Comparison of ENCODE assay signal across 18 cellular contexts in genomic region chr12:123073962-123074801, GRCh38.
DNase-seq lines count a peak whose midpoint lies in the region; ATAC-seq and TF ChIP-seq lines count a peak whose summit lies in the region.
"Had no signal": no experiment of that assay in that cellular context is flagged by ENCODE, and none has a peak within 500 bp of the region (broad histone marks: within the 10 kb centered on the region; RNA-seq: fewer than 3 reads in every experiment).

No MANE protein-coding gene starts in this region.

- H2BK12ac ChIP-seq in H9 (ENCODE audit: insufficient read length, low read depth, low read length), result no peak overlapping the region

- peaks cover 50 to 52% of the 10 kb centered on the region in 2 donors for H3K4me1 Mint-ChIP-seq in effector memory CD8-positive, alpha-beta T cell (ENCODE audit: low read depth in 2 of 2)
- peaks cover 13 to 20% of the 10 kb centered on the region in 2 experiments for H3K4me1 Mint-ChIP-seq in H9

- H3K9me3 ChIP-seq in right cardiac atrium (ENCODE audit: control insufficient read depth, low read length) (no peaks in the 10 kb centered on the region), OCI-LY1 (ENCODE audit: low read length) (no peaks in the 10 kb centered on the region), thymus (ENCODE audit: control insufficient read depth) (no peaks in the 10 kb centered on the region), H9 (ENCODE audit: control insufficient read depth, low read depth, low read length) (no peaks in the 10 kb centered on the region)
- H3K9me3 ChIP-seq: lower lobe of right lung had no signal

- no peaks in the 10 kb centered on the region for H3K27me3 Mint-ChIP-seq in effector memory CD8-positive, alpha-beta T cell
- H3K27me3 Mint-ChIP-seq in H9 (ENCODE audit: low read depth), result peaks cover 37% of the 10 kb centered on the region

- H3K9ac ChIP-seq in OCI-LY1 (ENCODE audit: low read length) (peak overlapping the region; percentile 70), H9 (ENCODE audit: extremely low read depth, insufficient read length, low read length) (no peak overlapping the region)

- H3K4me1 ChIP-seq in right cardiac atrium (ENCODE audit: control insufficient read depth, insufficient read depth, low read length) (peaks cover 51% of the 10 kb centered on the region), OCI-LY1 (ENCODE audit: insufficient read depth, low read length, severe bottlenecking) (peaks cover 99% of the 10 kb centered on the region), thymus (ENCODE audit: control insufficient read depth, insufficient read depth, low read length) (peaks cover 57% of the 10 kb centered on the region), H9 (ENCODE audit: insufficient read depth, low read length) (no peaks in the 10 kb centered on the region)

- H3K27me3 ChIP-seq in right cardiac atrium (ENCODE audit: control insufficient read depth, insufficient read depth) (no peaks in the 10 kb centered on the region), OCI-LY1 (ENCODE audit: insufficient read depth, low read length) (no peaks in the 10 kb centered on the region), thymus (ENCODE audit: control insufficient read depth, insufficient read depth) (no peaks in the 10 kb centered on the region), H9 (ENCODE audit: insufficient read depth, low read length) (no peaks in the 10 kb centered on the region), H7 (ENCODE audit: control insufficient read depth, insufficient read depth, low read length) (no peaks in the 10 kb centered on the region)

- DNase-seq in right cardiac atrium, result peak in 1 of 3 donors; percentile 28
- no peak for DNase-seq in left cardiac atrium
- DNase-seq in effector memory CD8-positive, alpha-beta T cell, result no peak
- DNase-seq in islet precursor cell, result no peak
- no peak for DNase-seq in H9
- no peak for DNase-seq in H7
- DNase-seq: activated CD4-positive, CD25-positive, alpha-beta regulatory T cell treated with anti-CD3 and anti-CD28 coated beads, Interleukin-2, amount 50 U/mL, for 72 hours; cerebellar nuclear complex; effector CD8-positive, alpha-beta T cell; lower lobe of right lung; NCI-H1105; OCI-M1; small intestine; stimulated activated CD4-positive, alpha-beta T cell treated with anti-CD3 and anti-CD28 coated beads, Interleukin-4, amount 100 ng/mL, for 1 hour; T1000 had no signal

- 0 out of 2 replicates have a peak, but pooled peaks cover 6% of the 10 kb centered on the region for H3F3A ChIP-seq in OCI-LY1 (ENCODE audit: insufficient read depth, low read length)

- peaks cover 12% of the 10 kb centered on the region; the same call in 1 of the 2 replicates for H3K36me3 ChIP-seq in OCI-LY1 (ENCODE audit: insufficient read depth, low read length)
- peaks cover 57% of the 10 kb centered on the region for H3K36me3 ChIP-seq in thymus (ENCODE audit: control insufficient read depth, insufficient read depth)
- no peaks in the 10 kb centered on the region for H3K36me3 ChIP-seq in H7 (replicated peaks; ENCODE audit: control insufficient read depth, insufficient read depth, low read length)
- H3K36me3 ChIP-seq: lower lobe of right lung had no signal

- TF ChIP-seq CTCF in OCI-LY1 (IDR thresholded peaks at IDR 0.05; ENCODE audit: low read length) (no peak), H9 (conservative IDR thresholded peaks at IDR 0.05) (no peak)

- H3T11ph ChIP-seq in H9 (ENCODE audit: low read length), result no peak overlapping the region

- H3K79me1 ChIP-seq in H9 (ENCODE audit: insufficient read depth, low read depth, low read length, poor library complexity, severe bottlenecking), result no peaks in the 10 kb centered on the region

- no peaks in the 10 kb centered on the region for H3K9me3 Mint-ChIP-seq in effector memory CD8-positive, alpha-beta T cell
- no peaks in the 10 kb centered on the region for H3K9me3 Mint-ChIP-seq in H9

- H3K18ac ChIP-seq in H9 (ENCODE audit: insufficient read length, low read depth, low read length), result no peak overlapping the region

- H3K14ac ChIP-seq in H9 (ENCODE audit: insufficient read depth, low read length), result no peak overlapping the region

- H2AK5ac ChIP-seq in H9 (ENCODE audit: insufficient read length, low read length), result no peak overlapping the region

- no peak overlapping the region for H2BK5ac ChIP-seq in H9 (ENCODE audit: insufficient read length, low read length)

- H3K4me3 Mint-ChIP-seq in effector memory CD8-positive, alpha-beta T cell, result peak overlapping the region; percentile 85 to 92
- H3K4me3 Mint-ChIP-seq in H9, result no peak overlapping the region

- no peaks in the 10 kb centered on the region for H3K23me2 ChIP-seq in H9 (ENCODE audit: insufficient read length, low read depth, low read length, poor library complexity, severe bottlenecking)

- ATAC-seq in right cardiac atrium (no peak), left cardiac atrium (no peak)
- no peak for ATAC-seq in effector memory CD8-positive, alpha-beta T cell (replicated peaks)
- ATAC-seq: lower lobe of right lung had no signal

- peaks cover 6% of the 10 kb centered on the region for H3K36me3 Mint-ChIP-seq in effector memory CD8-positive, alpha-beta T cell (ENCODE audit: insufficient read depth)
- no peaks in the 10 kb centered on the region for H3K36me3 Mint-ChIP-seq in H9 (ENCODE audit: insufficient read depth in 1 of 3, low read depth in 3 of 3)

- no peak overlapping the region for H4K5ac ChIP-seq in H9 (ENCODE audit: insufficient read length, low read depth, low read length)

- intact Hi-C loops in right cardiac atrium (cut with DNase I), result no loop called here
- intact Hi-C loops in left cardiac atrium (cut with DNase I), result no loop called here

- H3K27ac Mint-ChIP-seq in effector memory CD8-positive, alpha-beta T cell, result peak overlapping the region in 1 of 2 donors; percentile 96
- H3K27ac Mint-ChIP-seq in H9, result no peak overlapping the region; a peak in 1 of 7 replicates
- H3K27ac Mint-ChIP-seq: progenitor cell of endocrine pancreas had no signal

- peaks cover 52% of the 10 kb centered on the region for H3K79me2 ChIP-seq in OCI-LY1 (ENCODE audit: insufficient read depth, low read length)
- H3K79me2 ChIP-seq in H9 (ENCODE audit: insufficient read depth, low read length), result no peaks in the 10 kb centered on the region

- H4K91ac ChIP-seq in H9 (ENCODE audit: insufficient read length, low read depth, low read length), result no peak overlapping the region

- no peak overlapping the region for H3K56ac ChIP-seq in H9 (ENCODE audit: insufficient read length, low read depth, low read length)

- no peaks in the 10 kb centered on the region for H4K20me1 ChIP-seq in OCI-LY1 (ENCODE audit: insufficient read depth, low read length)
- H4K20me1 ChIP-seq in H9 (ENCODE audit: control insufficient read depth, insufficient read depth, insufficient read length), result peaks cover 3% of the 10 kb centered on the region

- H3K4me2 ChIP-seq in OCI-LY1 (ENCODE audit: low read length) (peak overlapping the region; percentile 74), H9 (ENCODE audit: insufficient read depth, insufficient read length, low read length) (no peak overlapping the region)

- 70% methylated on average over 8 of the region's 8 CpGs for WGBS in right cardiac atrium
- 69% methylated on average over 8 of the region's 8 CpGs for WGBS in thymus
- no CpG with 5 or more reads among the region's 8 CpGs for WGBS in H9 (ENCODE audit: extremely low coverage, insufficient read length, low lambda C conversion rate)

- no peak overlapping the region for H3K4ac ChIP-seq in H9 (ENCODE audit: low read depth, low read length)

- no peak overlapping the region for H2BK120ac ChIP-seq in H9 (ENCODE audit: low read depth, low read length, poor library complexity, severe bottlenecking)

- H2BK15ac ChIP-seq in H9 (ENCODE audit: low read depth, low read length), result no peak overlapping the region

- H3K27ac ChIP-seq in right cardiac atrium (ENCODE audit: low read length) (peak overlapping the region; percentile 16), OCI-LY1 (ENCODE audit: low read depth, low read length, poor library complexity, severe bottlenecking) (peak overlapping the region; percentile 93), thymus (ENCODE audit: low read depth) (peak overlapping the region; percentile 97), H9 (ENCODE audit: insufficient read length, low read depth, low read length) (no peak overlapping the region)
- H3K27ac ChIP-seq: lower lobe of right lung had no signal

- no peak overlapping the region for H2BK20ac ChIP-seq in H9 (ENCODE audit: low read depth, low read length, poor library complexity, severe bottlenecking)

- H2AFZ ChIP-seq in OCI-LY1 (ENCODE audit: low read length) (no peak overlapping the region), H9 (ENCODE audit: low read length) (no peak overlapping the region)

- no peak overlapping the region for H4K8ac ChIP-seq in H9 (replicated peaks; ENCODE audit: insufficient read length, low read depth, low read length)

- H3K4me3 ChIP-seq in right cardiac atrium (ENCODE audit: low read length), result no peak overlapping the region
- peak overlapping the region; percentile 59 for H3K4me3 ChIP-seq in OCI-LY1 (ENCODE audit: low read depth, low read length, poor library complexity, severe bottlenecking)
- peak overlapping the region; percentile 64 for H3K4me3 ChIP-seq in thymus (ENCODE audit: low read length)
- H3K4me3 ChIP-seq in H7 (ENCODE audit: insufficient read depth, low read depth, low read length), result no peak overlapping the region
- H3K4me3 ChIP-seq: lower lobe of right lung had no signal

- H3K9me2 ChIP-seq in OCI-LY1 (ENCODE audit: low read depth, low read length), result no peaks in the 10 kb centered on the region

- H3K23ac ChIP-seq in H9 (ENCODE audit: insufficient read length, low read depth, low read length), result no peak overlapping the region

Comparison
In these comparisons a context has a peak if more than half of its experiments do, and no peak if none do; other contexts are left out.
1. H3K4me3 ChIP-seq: peak in OCI-LY1 (single experiment) and thymus (single experiment); none in right cardiac atrium (single experiment) and H7 (single experiment).
2. H3K4me3 Mint-ChIP-seq: peak in effector memory CD8-positive, alpha-beta T cell (2 of 2); none in H9 (0 of 2).